In genomic region chr11:45884596-45885185, GRCh38 we compare ENCODE assay signal across 11 cellular contexts. TPM values are rescaled to one million over a fixed set of nuclear protein-coding genes. Genes with fewer than 3 reads are reported as not detected.
DNase-seq lines count a peak whose midpoint lies in the region; ATAC-seq and TF ChIP-seq lines count a peak whose summit lies in the region.
"Had no signal": no experiment of that assay in that cellular context is flagged by ENCODE, and none has a peak within 500 bp of the region (broad histone marks: within the 10 kb centered on the region; RNA-seq: fewer than 3 reads in every experiment).

No MANE protein-coding gene starts in this region.

- no peak for TF ChIP-seq CTCF in activated B cell treated with CpG ODN at 0.5 μM for 24 hours (IDR thresholded peaks at IDR 0.05)

- H3K9ac ChIP-seq in iPS-18a (ENCODE audit: low read length) (no peak overlapping the region), subcutaneous abdominal adipose tissue (ENCODE audit: low read length in 5 of 5) (no peak overlapping the region)

- ATAC-seq in activated T-cell treated with anti-CD3 and anti-CD28 coated beads, Interleukin-2, amount 50 U/mL, for 72 hours (replicated peaks in 1 of 2) = no peak
- ATAC-seq in activated B cell treated with CpG ODN at 0.5 μM for 24 hours (ENCODE audit: low read depth) (no peak), HG03469 (IDR thresholded peaks at IDR 0.05; ENCODE audit: unreplicated experiment) (no peak)

- no peaks in the 10 kb centered on the region for H3K27me3 Mint-ChIP-seq in activated T-cell treated with anti-CD3 and anti-CD28 coated beads, Interleukin-2, amount 50 U/mL, for 72 hours (ENCODE audit: low read depth)
- H3K27me3 Mint-ChIP-seq in activated B cell treated with CpG ODN at 0.5 μM for 24 hours = no peaks in the 10 kb centered on the region

- no peak for DNase-seq in activated T-cell treated with anti-CD3 and anti-CD28 coated beads, Interleukin-2, amount 50 U/mL, for 72 hours
- DNase-seq in activated T-cell treated with anti-CD3 and anti-CD28 coated beads, Interleukin-2, amount 50 U/mL, for 1 hour = no peak
- DNase-seq in activated B cell treated with CpG ODN at 0.5 μM for 24 hours = no peak
- DNase-seq in stimulated activated CD4-positive, alpha-beta T cell treated with anti-CD3 and anti-CD28 coated beads, Interleukin-2, amount 100 ng/mL, for 48 hours = no peak
- no peak for DNase-seq in ACHN
- DNase-seq: NCI-H187 treated with DMSO at 0.1 percent for 48 hours had no signal

- intact Hi-C loops in activated B cell treated with CpG ODN at 0.5 μM for 24 hours (cut with micrococcal nuclease) = loop anchor here (1.0 to 5.0 kb wide), 7 partner anchors 15 to 508 kb away; partner anchors contain the start of gene CRY2

- H3K4me3 ChIP-seq in iPS-18a (ENCODE audit: low read length) = peak overlapping the region; percentile 37
- H3K4me3 ChIP-seq in subcutaneous abdominal adipose tissue (ENCODE audit: low read depth in 1 of 5, low read length in 5 of 5) = peak overlapping the region in 4 of 5 donors; percentile 48 to 58 (median 52)

- CTCF ChIA-PET in activated B cell treated with CpG ODN at 0.5 μM for 24 hours (lab: Charles Lee) = interaction anchor here (1.9 kb wide), 1 partner anchor 122 kb away, joined by 7 read pairs; no protein-coding TSS in a partner anchor

- H3K4me1 Mint-ChIP-seq in activated T-cell treated with anti-CD3 and anti-CD28 coated beads, Interleukin-2, amount 50 U/mL, for 72 hours (ENCODE audit: low read depth) = no peaks in the 10 kb centered on the region
- H3K4me1 Mint-ChIP-seq in activated B cell treated with CpG ODN at 0.5 μM for 24 hours = peaks cover 10% of the 10 kb centered on the region

- H3K27me3 ChIP-seq in iPS-18a (ENCODE audit: control insufficient read depth, insufficient read depth, low read length) (peaks cover 4% of the 10 kb centered on the region), subcutaneous abdominal adipose tissue (ENCODE audit: control insufficient read depth in 5 of 5, insufficient read depth in 4 of 5, low read length in 5 of 5) (no peaks in the 10 kb centered on the region)

- no peak overlapping the region for H3K27ac ChIP-seq in iPS-18a (ENCODE audit: low read length)
- no peak overlapping the region for H3K27ac ChIP-seq in subcutaneous abdominal adipose tissue (ENCODE audit: low read depth, low read length)
- H3K27ac ChIP-seq: thoracic aorta had no signal

- H3K36me3 ChIP-seq in iPS-18a (ENCODE audit: control insufficient read depth, low read depth, low read length) = no peaks in the 10 kb centered on the region
- H3K36me3 ChIP-seq in subcutaneous abdominal adipose tissue (ENCODE audit: control insufficient read depth in 5 of 5, insufficient read depth in 5 of 5, low read length in 5 of 5) = peaks cover 4 to 39% (median 38%) of the 10 kb centered on the region in 5 donors

- peaks cover 2 to 5% of the 10 kb centered on the region in 2 donors for H3K36me3 Mint-ChIP-seq in activated T-cell treated with anti-CD3 and anti-CD28 coated beads, Interleukin-2, amount 50 U/mL, for 72 hours (ENCODE audit: insufficient read depth in 2 of 2)
- peaks cover 30% of the 10 kb centered on the region for H3K36me3 Mint-ChIP-seq in activated B cell treated with CpG ODN at 0.5 μM for 24 hours (ENCODE audit: low read depth)

- in situ Hi-C loops in ACHN (cut with HindIII; ENCODE audit: low pct_ligation_motif_present, low pct_unique_long_range_greater_than_20kb, low sequenced_read_pairs) = no loop called here

- H3K27ac Mint-ChIP-seq in activated T-cell treated with anti-CD3 and anti-CD28 coated beads, Interleukin-2, amount 50 U/mL, for 72 hours = no peak overlapping the region
- no peak overlapping the region for H3K27ac Mint-ChIP-seq in activated B cell treated with CpG ODN at 0.5 μM for 24 hours

- no peaks in the 10 kb centered on the region for H3K9me3 ChIP-seq in iPS-18a (ENCODE audit: control insufficient read depth, low read depth, low read length)
- H3K9me3 ChIP-seq in subcutaneous abdominal adipose tissue (ENCODE audit: control insufficient read depth in 5 of 5, low read length in 5 of 5) = no peaks in the 10 kb centered on the region
- H3K9me3 ChIP-seq: thoracic aorta had no signal

- H3K4me3 Mint-ChIP-seq in activated T-cell treated with anti-CD3 and anti-CD28 coated beads, Interleukin-2, amount 50 U/mL, for 72 hours = peak overlapping the region; percentile 52 to 80
- peak overlapping the region; percentile 80 for H3K4me3 Mint-ChIP-seq in activated B cell treated with CpG ODN at 0.5 μM for 24 hours

- H3K9me3 Mint-ChIP-seq in activated T-cell treated with anti-CD3 and anti-CD28 coated beads, Interleukin-2, amount 50 U/mL, for 72 hours = no peaks in the 10 kb centered on the region
- no peaks in the 10 kb centered on the region for H3K9me3 Mint-ChIP-seq in activated B cell treated with CpG ODN at 0.5 μM for 24 hours

- H3K4me1 ChIP-seq in iPS-18a (ENCODE audit: control insufficient read depth, low read depth, low read length) (no peaks in the 10 kb centered on the region), subcutaneous abdominal adipose tissue (ENCODE audit: control insufficient read depth in 5 of 5, insufficient read depth in 5 of 5, low read length in 5 of 5) (peaks cover 0 to 19% (median 11%) of the 10 kb centered on the region in 5 donors)

- POLR2A ChIA-PET in activated B cell treated with CpG ODN at 0.5 μM for 24 hours (lab: Charles Lee) = interaction anchor here (1.1 kb wide), 1 partner anchor 12 kb away, joined by 3 read pairs; no protein-coding TSS in a partner anchor

RNA-seq across cellular contexts. Expression of gene MAPK8IP1, which starts 0.8 kb away (rescaled TPM):
- total RNA-seq in activated T-cell treated with anti-CD3 and anti-CD28 coated beads, Interleukin-2, amount 50 U/mL, for 72 hours = under 1 TPM; 0.50 to 0.69 TPM
- 1.9 and 3.4 TPM in 2 replicates for total RNA-seq in activated B cell treated with CpG ODN at 0.5 μM for 24 hours

RNA-seq across cellular contexts. Expression of gene FREY1, which starts 22.4 kb away (rescaled TPM):
- total RNA-seq in activated T-cell treated with anti-CD3 and anti-CD28 coated beads, Interleukin-2, amount 50 U/mL, for 72 hours = 1 to 10 TPM; 1.3 to 1.9 TPM
- total RNA-seq in activated B cell treated with CpG ODN at 0.5 μM for 24 hours = 3.9 and 4.6 TPM in 2 replicates

RNA-seq across cellular contexts. Expression of gene PEX16, which starts 33.0 kb away (rescaled TPM):
- 10 to 100 TPM; 42.5 to 46.8 TPM for total RNA-seq in activated T-cell treated with anti-CD3 and anti-CD28 coated beads, Interleukin-2, amount 50 U/mL, for 72 hours
- total RNA-seq in activated B cell treated with CpG ODN at 0.5 μM for 24 hours = 72.0 and 77.7 TPM in 2 replicates

RNA-seq across cellular contexts. Expression of gene CRY2, which starts 37.4 kb away (rescaled TPM):
- total RNA-seq in activated T-cell treated with anti-CD3 and anti-CD28 coated beads, Interleukin-2, amount 50 U/mL, for 72 hours = 10 to 100 TPM; 20.2 to 23.8 TPM
- 47.5 and 56.8 TPM in 2 replicates for total RNA-seq in activated B cell treated with CpG ODN at 0.5 μM for 24 hours

RNA-seq across cellular contexts. Expression of gene LARGE2, which starts 37.8 kb away (rescaled TPM):
- 1 to 10 TPM in 1 of 2 donors, under 1 TPM in 1; 0.90 to 1.4 TPM for total RNA-seq in activated T-cell treated with anti-CD3 and anti-CD28 coated beads, Interleukin-2, amount 50 U/mL, for 72 hours
- 47.4 and 59.7 TPM in 2 replicates for total RNA-seq in activated B cell treated with CpG ODN at 0.5 μM for 24 hours
- total RNA-seq: endothelial cell of umbilical vein had no signal
